In genomic region chr1:234977891-234978396, GRCh38 we compare ENCODE assay signal across 8 cellular contexts.
DNase-seq lines count a peak whose midpoint lies in the region; ATAC-seq and TF ChIP-seq lines count a peak whose summit lies in the region.

No MANE protein-coding gene starts in this region.

- peak overlapping the region; percentile 53 for H3K9ac ChIP-seq in fibroblast of lung (ENCODE audit: insufficient read depth, low read length)

- H3K4me3 ChIP-seq in fibroblast of lung (replicated peaks in 1 of 4; ENCODE audit: control extremely low read depth in 1 of 4, insufficient read depth in 1 of 4, low read depth in 3 of 4, low read length in 4 of 4): no peak overlapping the region

- no peak for TF ChIP-seq CTCF in fibroblast of lung (conservative IDR thresholded peaks at IDR 0.05 in 1 of 2, IDR thresholded peaks at IDR 0.05 in 1 of 2; ENCODE audit: low read depth in 1 of 2, low read length in 2 of 2)

- peak overlapping the region; percentile 95 for H3K27ac ChIP-seq in fibroblast of lung (ENCODE audit: insufficient read depth, low read length)

- peaks cover 42% of the 10 kb centered on the region for H3K4me1 ChIP-seq in fibroblast of lung (ENCODE audit: control insufficient read depth, extremely low read depth, insufficient read depth, low read length)

- DNase-seq in NCI-H1436 (lab: John Stamatoyannopoulos, UW) (peak; percentile 31), NCI-H1436 treated with DMSO at 0.1 percent for 48 hours (lab: John Stamatoyannopoulos, UW) (no peak), RPMI7951 (ENCODE audit: low read depth) (peak; percentile 52), fibroblast of lung (ENCODE audit: low read depth in 2 of 2) (no peak), HEK293T (ENCODE audit: extremely low spot score) (no peak), NCI-H2107 treated with DMSO at 0.1 percent for 48 hours (lab: John Stamatoyannopoulos, UW; ENCODE audit: unreplicated experiment) (no peak), NAMALWA (ENCODE audit: low spot score) (no peak)

- no peaks in the 10 kb centered on the region for H3K9me3 Mint-ChIP-seq in stimulated activated memory B cell treated with anti-CD40 and anti-IgM and Interleukin-4, amounts not matched to agents 10 μg/mL and 1 μg/mL and 100 μg/mL, for 72 hours

- no peaks in the 10 kb centered on the region for H4K20me1 ChIP-seq in fibroblast of lung (ENCODE audit: control insufficient read depth, extremely low read depth, insufficient read depth, low read length)

- H3K79me2 ChIP-seq in fibroblast of lung (ENCODE audit: control insufficient read depth, insufficient read depth, low read length): no peaks in the 10 kb centered on the region

- no peaks in the 10 kb centered on the region for H3K27me3 ChIP-seq in fibroblast of lung (ENCODE audit: control insufficient read depth, insufficient read depth, low read length)

- no peaks in the 10 kb centered on the region for H3K36me3 Mint-ChIP-seq in stimulated activated memory B cell treated with anti-CD40 and anti-IgM and Interleukin-4, amounts not matched to agents 10 μg/mL and 1 μg/mL and 100 μg/mL, for 72 hours

- no peaks in the 10 kb centered on the region for H3K9me3 ChIP-seq in fibroblast of lung (ENCODE audit: control insufficient read depth, insufficient read depth, low read depth, low read length)

- POLR2A ChIA-PET in HEK293T (lab: Yijun Ruan, JAX): interaction anchor here (0.7 to 2.6 kb wide), 6 partner anchors 8 to 256 kb away, joined by 3 to 12 read pairs (median 4); no protein-coding TSS in a partner anchor

- H3K36me3 ChIP-seq in fibroblast of lung (ENCODE audit: control insufficient read depth, insufficient read depth, low read length): no peaks in the 10 kb centered on the region

- no peaks in the 10 kb centered on the region for H3K27me3 Mint-ChIP-seq in stimulated activated memory B cell treated with anti-CD40 and anti-IgM and Interleukin-4, amounts not matched to agents 10 μg/mL and 1 μg/mL and 100 μg/mL, for 72 hours

- no peak overlapping the region for H3K4me2 ChIP-seq in fibroblast of lung (ENCODE audit: extremely low read depth, insufficient read depth, low read length)

- peaks cover 65% of the 10 kb centered on the region for H3K4me1 Mint-ChIP-seq in stimulated activated memory B cell treated with anti-CD40 and anti-IgM and Interleukin-4, amounts not matched to agents 10 μg/mL and 1 μg/mL and 100 μg/mL, for 72 hours

- no peak overlapping the region for H2AFZ ChIP-seq in fibroblast of lung (ENCODE audit: low read length)

- CTCF ChIA-PET in HEK293T (lab: Yijun Ruan, JAX): interaction anchor here (0.5 to 1.5 kb wide), 4 partner anchors 8 to 655 kb away, joined by 3 to 5 read pairs (median 4); no protein-coding TSS in a partner anchor

- no peak for ATAC-seq in stimulated activated memory B cell treated with anti-CD40 and anti-IgM and Interleukin-4, amounts not matched to agents 10 μg/mL and 1 μg/mL and 100 μg/mL, for 72 hours

- H3K4me3 Mint-ChIP-seq in stimulated activated memory B cell treated with anti-CD40 and anti-IgM and Interleukin-4, amounts not matched to agents 10 μg/mL and 1 μg/mL and 100 μg/mL, for 72 hours: no peak overlapping the region

- H3K27ac Mint-ChIP-seq in stimulated activated memory B cell treated with anti-CD40 and anti-IgM and Interleukin-4, amounts not matched to agents 10 μg/mL and 1 μg/mL and 100 μg/mL, for 72 hours: peak overlapping the region; percentile 90

TF ChIP-seq in HEK293T, 16 proteins besides CTCF, POLR2A, EP300 and RAD21:
- TF ChIP-seq ELF4 (IDR thresholded peaks at IDR 0.05) (no peak), LEF1 (IDR thresholded peaks at IDR 0.05; ENCODE audit: borderline replicate concordance) (no peak), NFRKB (IDR thresholded peaks at IDR 0.05) (no peak), PKNOX1 (IDR thresholded peaks at IDR 0.05) (no peak), CTBP1 (IDR thresholded peaks at IDR 0.05; ENCODE audit: borderline replicate concordance) (no peak), TARDBP (IDR thresholded peaks at IDR 0.05) (no peak), FOXM1 (IDR thresholded peaks at IDR 0.05; ENCODE audit: borderline replicate concordance) (no peak), SUZ12 (IDR thresholded peaks at IDR 0.05) (no peak), SP1 (IDR thresholded peaks at IDR 0.05) (no peak), ARNT (IDR thresholded peaks at IDR 0.05) (no peak)
TF ChIP-seq in HEK293T: peak in this region for 0.

Comparison
In these comparisons a context has a peak if more than half of its experiments do, and no peak if none do; other contexts are left out.
1. DNase-seq: peak in NCI-H1436 (single experiment) and RPMI7951 (single experiment); none in NCI-H1436 treated with DMSO at 0.1 percent for 48 hours (single experiment), fibroblast of lung (0 of 2), HEK293T (single experiment), NCI-H2107 treated with DMSO at 0.1 percent for 48 hours (single experiment) and NAMALWA (single experiment).